17 cellular contexts compared by ENCODE assay signal in genomic region chr21:39126486-39126806, GRCh38.
"Had no signal": no experiment of that assay in that cellular context is flagged by ENCODE, and none has a peak within 500 bp of the region (broad histone marks: within the 10 kb centered on the region; RNA-seq: fewer than 3 reads in every experiment).

No MANE protein-coding gene starts in this region.

- FAIRE-seq: bronchial epithelial cell had no signal

- H3K36me3 ChIP-seq: gastroesophageal sphincter, lower lobe of right lung, upper lobe of left lung had no signal

- H3K9me3 Mint-ChIP-seq: activated T-helper 17 cell treated with anti-CD3 and anti-CD28 coated beads, Interleukin-2, amount 50 U/mL, for 72 hours had no signal

- H3K4me1 Mint-ChIP-seq: activated naive CD8-positive, alpha-beta T cell treated with anti-CD3 and anti-CD28 coated beads for 36 hours; activated T-helper 17 cell treated with anti-CD3 and anti-CD28 coated beads, Interleukin-2, amount 50 U/mL, for 72 hours; T-helper 17 cell had no signal

- H3K4me3 ChIP-seq: gastroesophageal sphincter, lower lobe of right lung, upper lobe of left lung had no signal

- H3K4me3 Mint-ChIP-seq: activated CD4-positive, alpha-beta memory T cell treated with anti-CD3 and anti-CD28 coated beads for 36 hours; activated naive CD8-positive, alpha-beta T cell treated with anti-CD3 and anti-CD28 coated beads for 36 hours; activated T-cell treated with anti-CD3 and anti-CD28 coated beads, Interleukin-2, amount 50 U/mL, for 24 hours; activated T-helper 17 cell treated with anti-CD3 and anti-CD28 coated beads, Interleukin-2, amount 50 U/mL, for 72 hours; naive thymus-derived CD4-positive, alpha-beta T cell; T-helper 17 cell had no signal

- H3K36me3 Mint-ChIP-seq: activated CD4-positive, alpha-beta memory T cell treated with anti-CD3 and anti-CD28 coated beads for 36 hours had no signal

- H3K27ac Mint-ChIP-seq: activated CD4-positive, alpha-beta memory T cell treated with anti-CD3 and anti-CD28 coated beads for 36 hours; activated naive CD8-positive, alpha-beta T cell treated with anti-CD3 and anti-CD28 coated beads for 36 hours; activated T-helper 17 cell treated with anti-CD3 and anti-CD28 coated beads, Interleukin-2, amount 50 U/mL, for 72 hours; naive thymus-derived CD4-positive, alpha-beta T cell; T-helper 17 cell had no signal

- H3K27ac ChIP-seq: epithelial cell of prostate, lower lobe of right lung, upper lobe of left lung had no signal

- H3K27me3 ChIP-seq: gastroesophageal sphincter, upper lobe of left lung had no signal

- ATAC-seq: stimulated activated naive CD8-positive, alpha-beta T cell treated with anti-CD3 and anti-CD28 coated beads, Interleukin-15, Interleukin-2, amounts not matched to agents 100 U/mL and 50 U/mL, for 24 hours; T-helper 17 cell had no signal

- DNase-seq: activated CD4-positive, CD25-positive, alpha-beta regulatory T cell; activated naive CD4-positive, alpha-beta T cell; activated naive CD8-positive, alpha-beta T cell treated with anti-CD3 and anti-CD28 coated beads for 36 hours; activated T-cell treated with anti-CD3 and anti-CD28 coated beads, Interleukin-2, amount 50 U/mL, for 24 hours; cortex of kidney; lower lobe of right lung; naive thymus-derived CD4-positive, alpha-beta T cell; stimulated activated CD4-positive, alpha-beta T cell treated with anti-CD3 and anti-CD28 coated beads, Interleukin-12 subunit alpha, Interleukin-12 subunit beta, amount 100 ng/mL, for 4 hours; stimulated activated CD4-positive, alpha-beta T cell treated with anti-CD3 and anti-CD28 coated beads, Interleukin-4, amount 100 ng/mL, for 4 hours; stimulated activated naive CD8-positive, alpha-beta T cell treated with anti-CD3 and anti-CD28 coated beads, Interleukin-15, Interleukin-2, amounts not matched to agents 100 U/mL and 50 U/mL, for 24 hours; T-helper 17 cell had no signal

- H3K27me3 Mint-ChIP-seq: activated naive CD8-positive, alpha-beta T cell treated with anti-CD3 and anti-CD28 coated beads for 36 hours had no signal
